Comparison of ENCODE assay signal across 9 cellular contexts in the genomic region with DNA sequence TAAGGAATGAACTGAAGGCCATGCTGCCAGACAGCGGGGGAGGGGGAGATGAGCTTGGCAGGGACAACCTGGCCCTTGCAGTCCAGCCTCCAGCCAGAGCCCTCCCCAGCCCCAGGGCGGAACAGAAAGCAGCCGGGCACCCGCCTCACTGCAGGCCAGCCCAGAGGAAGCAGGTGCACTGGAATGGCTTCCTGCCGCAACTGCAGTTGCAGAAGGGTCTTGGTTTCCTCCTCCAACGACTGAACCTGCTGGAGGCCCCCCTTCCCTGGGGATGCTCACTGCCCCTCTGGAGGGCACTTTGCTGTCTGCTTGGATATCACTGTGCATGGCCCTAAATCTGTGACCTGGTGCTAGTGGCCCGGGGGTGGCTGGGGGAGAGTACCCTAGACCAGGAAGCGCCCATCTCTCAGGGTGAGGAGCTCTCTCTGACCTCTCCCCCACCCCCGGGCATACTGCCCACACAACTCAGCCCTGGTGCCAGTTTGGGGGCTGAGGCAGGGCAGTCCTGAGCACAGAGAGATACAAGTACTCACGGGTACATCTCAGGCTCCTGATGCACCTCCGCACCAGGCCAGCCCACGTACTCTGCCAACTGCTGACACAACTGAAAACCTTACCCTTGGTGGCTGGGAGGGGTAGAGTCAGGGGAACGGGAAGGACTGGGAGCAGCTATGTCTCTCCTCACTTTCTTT.
A peak's percentile ranks its signal among the peaks of the same experiment; 100 is the strongest.
DNase-seq lines count a peak whose midpoint lies in the region; TF ChIP-seq lines count a peak whose summit lies in the region.
"Had no signal": no experiment of that assay in that cellular context is flagged by ENCODE, and none has a peak within 500 bp of the region (broad histone marks: within the 10 kb centered on the region; RNA-seq: fewer than 3 reads in every experiment).

No MANE protein-coding gene starts in this region.

- peaks cover 87% of the 10 kb centered on the region for H3K4me1 Mint-ChIP-seq in dendritic cell treated with granulocyte-macrophage colony-stimulating factor and Interleukin-4, amounts not matched to agents 40 ng/mL and 50 ng/mL, for 4 days (ENCODE audit: low read depth)
- peaks cover 70% of the 10 kb centered on the region for H3K4me1 Mint-ChIP-seq in nephron progenitor cell

- H3K27ac Mint-ChIP-seq in dendritic cell treated with granulocyte-macrophage colony-stimulating factor and Interleukin-4, amounts not matched to agents 40 ng/mL and 50 ng/mL, for 4 days = peak overlapping the region; percentile 95
- peak overlapping the region; percentile 43 for H3K27ac Mint-ChIP-seq in nephron progenitor cell

- peaks cover 6% of the 10 kb centered on the region for H3K36me3 ChIP-seq in NT2/D1 (ENCODE audit: insufficient read depth, insufficient read length, low read length)

- H3K9me3 Mint-ChIP-seq in dendritic cell treated with granulocyte-macrophage colony-stimulating factor and Interleukin-4, amounts not matched to agents 40 ng/mL and 50 ng/mL, for 4 days = no peaks in the 10 kb centered on the region
- no peaks in the 10 kb centered on the region for H3K9me3 Mint-ChIP-seq in nephron progenitor cell
- H3K9me3 Mint-ChIP-seq: neural crest cell had no signal

- H3K27me3 Mint-ChIP-seq in dendritic cell treated with granulocyte-macrophage colony-stimulating factor and Interleukin-4, amounts not matched to agents 40 ng/mL and 50 ng/mL, for 4 days = no peaks in the 10 kb centered on the region
- H3K27me3 Mint-ChIP-seq in nephron progenitor cell (ENCODE audit: low read depth, poor library complexity) = peaks cover 3% of the 10 kb centered on the region

- H3K9ac ChIP-seq in NT2/D1 (ENCODE audit: insufficient read length, low read depth) = peak overlapping the region; percentile 33

- intact Hi-C loops in dendritic cell treated with granulocyte-macrophage colony-stimulating factor and Interleukin-4, amounts not matched to agents 40 ng/mL and 50 ng/mL, for 4 days (cut with micrococcal nuclease) = no loop called here

- H3K4me3 Mint-ChIP-seq in dendritic cell treated with granulocyte-macrophage colony-stimulating factor and Interleukin-4, amounts not matched to agents 40 ng/mL and 50 ng/mL, for 4 days = peak overlapping the region; percentile 88
- peak overlapping the region; percentile 70 for H3K4me3 Mint-ChIP-seq in nephron progenitor cell

- peak overlapping the region; percentile 0 for H3K4me3 ChIP-seq in NT2/D1 (ENCODE audit: insufficient read length, low read depth)

- peaks cover 17% of the 10 kb centered on the region for H3K4me1 ChIP-seq in NT2/D1 (ENCODE audit: insufficient read depth, insufficient read length)

- H3K9me3 ChIP-seq in NT2/D1 (ENCODE audit: insufficient read depth, low read length) = no peaks in the 10 kb centered on the region

- TF ChIP-seq CTCF in nephron progenitor cell (IDR thresholded peaks at IDR 0.05) = no peak

- peak; percentile 44 for DNase-seq in NCI-H146 (lab: John Stamatoyannopoulos, UW)
- no peak for DNase-seq in NCI-H146 treated with DMSO at 0.1 percent for 48 hours (lab: John Stamatoyannopoulos, UW; ENCODE audit: unreplicated experiment)
- DNase-seq in NT2/D1 (ENCODE audit: low read depth, low spot score) = no peak
- no peak for DNase-seq in nephron progenitor cell
- DNase-seq in NCI-H526 treated with DMSO at 0.1 percent for 48 hours (lab: John Stamatoyannopoulos, UW) = no peak
- no peak for DNase-seq in NCI-H1092 treated with DMSO at 0.1 percent for 48 hours (lab: John Stamatoyannopoulos, UW)
- DNase-seq in NCI-H345 (lab: John Stamatoyannopoulos, UW) = no peak

- H3K36me3 Mint-ChIP-seq in dendritic cell treated with granulocyte-macrophage colony-stimulating factor and Interleukin-4, amounts not matched to agents 40 ng/mL and 50 ng/mL, for 4 days (ENCODE audit: low read depth) = peaks cover 50% of the 10 kb centered on the region
- H3K36me3 Mint-ChIP-seq in nephron progenitor cell (ENCODE audit: low read depth) = no peaks in the 10 kb centered on the region

- no peaks in the 10 kb centered on the region for H3K27me3 ChIP-seq in NT2/D1 (ENCODE audit: insufficient read depth, insufficient read length)
